8 cellular contexts compared by ENCODE assay signal in genomic region chr11:76152741-76153608, GRCh38. TPM values are rescaled to one million over a fixed set of nuclear protein-coding genes. Genes with fewer than 3 reads are reported as not detected.
A peak's percentile ranks its signal among the peaks of the same experiment; 100 is the strongest.
DNase-seq lines count a peak whose midpoint lies in the region; ATAC-seq and TF ChIP-seq lines count a peak whose summit lies in the region.

No MANE protein-coding gene starts in this region.

- CTCF ChIA-PET in Calu3 (lab: Charles Lee), result interaction anchor here (0.6 to 2.1 kb wide), 9 partner anchors 16 to 1033 kb away, joined by 3 to 22 read pairs (median 3); no protein-coding TSS in a partner anchor

- TF ChIP-seq CTCF in Calu3 (IDR thresholded peaks at IDR 0.05; ENCODE audit: unreplicated experiment) (no peak), endothelial cell (IDR thresholded peaks at IDR 0.05; ENCODE audit: unreplicated experiment) (no peak)

- no peaks in the 10 kb centered on the region for H3K27me3 ChIP-seq in Karpas-422 (ENCODE audit: low read length)

- DNase-seq in Calu3, result no peak
- peak; percentile 84 for DNase-seq in Karpas-422
- no peak for DNase-seq in endothelial cell (ENCODE audit: low spot score)
- no peak for DNase-seq in SW 1271 (lab: John Stamatoyannopoulos, UW)
- no peak for DNase-seq in pons (ENCODE audit: low spot score)
- DNase-seq in stimulated activated naive CD4-positive, alpha-beta T cell (lab: John Stamatoyannopoulos, UW), result no peak

- peak overlapping the region; percentile 64 for H3K4me2 ChIP-seq in Karpas-422 (ENCODE audit: low read depth, low read length, poor library complexity, severe bottlenecking)

- H3K9me3 Mint-ChIP-seq in Calu3 (ENCODE audit: low read depth, unreplicated experiment) (no peaks in the 10 kb centered on the region), endothelial cell (ENCODE audit: unreplicated experiment) (no peaks in the 10 kb centered on the region)
- H3K9me3 Mint-ChIP-seq in stimulated activated memory B cell treated with anti-CD40 and anti-IgM and Interleukin-4, amounts not matched to agents 10 μg/mL and 1 μg/mL and 100 μg/mL, for 72 hours, result no peaks in the 10 kb centered on the region

- H3K4me1 ChIP-seq in Karpas-422 (ENCODE audit: low read length), result peaks cover 22% of the 10 kb centered on the region

- H3K4me1 Mint-ChIP-seq in Calu3 (ENCODE audit: low read depth, unreplicated experiment) (peaks cover 35% of the 10 kb centered on the region), endothelial cell (ENCODE audit: unreplicated experiment) (peaks cover 30% of the 10 kb centered on the region)
- H3K4me1 Mint-ChIP-seq in stimulated activated memory B cell treated with anti-CD40 and anti-IgM and Interleukin-4, amounts not matched to agents 10 μg/mL and 1 μg/mL and 100 μg/mL, for 72 hours, result peaks cover 33% of the 10 kb centered on the region

- peak overlapping the region; percentile 45 for H3K27ac Mint-ChIP-seq in Calu3 (ENCODE audit: unreplicated experiment)
- peak overlapping the region; percentile 9 for H3K27ac Mint-ChIP-seq in endothelial cell (ENCODE audit: unreplicated experiment)
- peak overlapping the region; percentile 91 for H3K27ac Mint-ChIP-seq in stimulated activated memory B cell treated with anti-CD40 and anti-IgM and Interleukin-4, amounts not matched to agents 10 μg/mL and 1 μg/mL and 100 μg/mL, for 72 hours

- H3K9ac ChIP-seq in Karpas-422 (ENCODE audit: low read length), result peak overlapping the region; percentile 57

- no peaks in the 10 kb centered on the region for H3K9me3 ChIP-seq in Karpas-422 (ENCODE audit: low read length)

- no TSS peak for BruUV-seq in Calu3 (replicated peaks; lab: Mats Ljungman, UMichigan)

- no peaks in the 10 kb centered on the region for H3K9me2 ChIP-seq in Karpas-422 (replicated peaks; ENCODE audit: insufficient read depth, low read length)

- peak overlapping the region; percentile 94 for H2AFZ ChIP-seq in Karpas-422 (ENCODE audit: low read length)

- no peaks in the 10 kb centered on the region for H3K36me3 ChIP-seq in Karpas-422 (ENCODE audit: insufficient read depth, low read length)

- H3K27ac ChIP-seq in Karpas-422 (ENCODE audit: low read length), result no peak overlapping the region

- H3K4me3 Mint-ChIP-seq in Calu3 (ENCODE audit: low read depth, unreplicated experiment), result peak overlapping the region; percentile 63
- H3K4me3 Mint-ChIP-seq in endothelial cell (ENCODE audit: unreplicated experiment), result peak overlapping the region; percentile 75
- H3K4me3 Mint-ChIP-seq in stimulated activated memory B cell treated with anti-CD40 and anti-IgM and Interleukin-4, amounts not matched to agents 10 μg/mL and 1 μg/mL and 100 μg/mL, for 72 hours, result peak overlapping the region; percentile 64

- H3K79me2 ChIP-seq in Karpas-422 (ENCODE audit: low read length), result no peaks in the 10 kb centered on the region

- H3K36me3 Mint-ChIP-seq in Calu3 (ENCODE audit: insufficient read depth, unreplicated experiment) (peaks cover 5% of the 10 kb centered on the region), endothelial cell (ENCODE audit: low read depth, unreplicated experiment) (no peaks in the 10 kb centered on the region)
- H3K36me3 Mint-ChIP-seq in stimulated activated memory B cell treated with anti-CD40 and anti-IgM and Interleukin-4, amounts not matched to agents 10 μg/mL and 1 μg/mL and 100 μg/mL, for 72 hours, result no peaks in the 10 kb centered on the region

- H4K20me1 ChIP-seq in Karpas-422 (ENCODE audit: insufficient read depth, low read depth, low read length), result no peaks in the 10 kb centered on the region

- H3K27me3 Mint-ChIP-seq in Calu3 (ENCODE audit: unreplicated experiment) (peaks cover 37% of the 10 kb centered on the region), endothelial cell (ENCODE audit: unreplicated experiment) (peaks cover 4% of the 10 kb centered on the region)
- no peaks in the 10 kb centered on the region for H3K27me3 Mint-ChIP-seq in stimulated activated memory B cell treated with anti-CD40 and anti-IgM and Interleukin-4, amounts not matched to agents 10 μg/mL and 1 μg/mL and 100 μg/mL, for 72 hours

- peak overlapping the region; percentile 62 for H3K4me3 ChIP-seq in Karpas-422 (ENCODE audit: low read length)

- peak; percentile 61 for ATAC-seq in GM19438 (IDR thresholded peaks at IDR 0.05; ENCODE audit: low read depth, unreplicated experiment)
- peak; percentile 76 for ATAC-seq in stimulated activated memory B cell treated with anti-CD40 and anti-IgM and Interleukin-4, amounts not matched to agents 10 μg/mL and 1 μg/mL and 100 μg/mL, for 72 hours

- intact Hi-C loops in Calu3 (cut with micrococcal nuclease; ENCODE audit: unreplicated experiment), result loop anchor here (2.0 kb wide), 1 partner anchor 256 kb away; no protein-coding TSS in a partner anchor

RNA-seq across cellular contexts. Expression of gene WNT11, which starts 53.3 kb away (rescaled TPM):
- total RNA-seq in Calu3 (2022) (not detected in 2 replicates), endothelial cell (ENCODE audit: unreplicated experiment) (3.6 TPM)
- total RNA-seq in Karpas-422 (2014; rRNA removed; shearing (Covaris generic); ENCODE audit: low replicate concordance), result 0.07 and 0.30 TPM in 2 replicates

Comparison
In these comparisons a context has a peak if more than half of its experiments do, and no peak if none do; other contexts are left out.
1. H3K27ac Mint-ChIP-seq: peak in every context shown above with its lines; median percentile 91 in stimulated activated memory B cell treated with anti-CD40 and anti-IgM and Interleukin-4, amounts not matched to agents 10 μg/mL and 1 μg/mL and 100 μg/mL, for 72 hours; 45 in Calu3; 9 in endothelial cell.